ENCODE assay signal across 26 cellular contexts in genomic region chr6:1468126-1468525, GRCh38.
"Had no signal": no experiment of that assay in that cellular context is flagged by ENCODE, and none has a peak within 500 bp of the region (broad histone marks: within the 10 kb centered on the region; RNA-seq: fewer than 3 reads in every experiment).

No MANE protein-coding gene starts in this region.

- H3K9ac ChIP-seq: parathyroid adenoma had no signal

- H3K36me3 ChIP-seq: brain microvascular endothelial cell, right atrium auricular region, spleen, suprapubic skin, tibial artery had no signal

- DNase-seq: activated CD4-positive, alpha-beta memory T cell treated with anti-CD3 and anti-CD28 coated beads, Interleukin-2, amount 10 ng/mL, durations not matched to agents 7 days and 5 days; activated CD4-positive, alpha-beta T cell treated with anti-CD3 and anti-CD28 coated beads for 1 hour; activated CD4-positive, alpha-beta T cell treated with anti-CD3 and anti-CD28 coated beads, Interleukin-2, amount 10 ng/mL, durations not matched to agents 7 days and 5 days; activated CD8-positive, alpha-beta memory T cell treated with anti-CD3 and anti-CD28 coated beads, Interleukin-2, amount 50 U/mL, for 48 hours; activated gamma-delta T cell treated with Interleukin-2 at 50 U/mL for 16 hours; activated naive CD4-positive, alpha-beta T cell treated with anti-CD3 and anti-CD28 coated beads, Interleukin-2, amount 50 U/mL, for 16 hours; activated T-cell treated with anti-CD3 and anti-CD28 coated beads, Interleukin-2, amount 50 U/mL, for 24 hours; amniotic stem cell; brain microvascular endothelial cell; cortex of kidney; foreskin fibroblast; head of caudate nucleus; hippocampal formation; left cardiac atrium; left ventricle myocardium superior; naive B cell; nephron progenitor cell; nucleus accumbens; spleen; stimulated activated naive CD4-positive, alpha-beta T cell; T-helper 2 cell; tibial artery had no signal

- H3K4me1 Mint-ChIP-seq: activated CD4-positive, alpha-beta memory T cell treated with anti-CD3 and anti-CD28 coated beads, Interleukin-2, amount 10 ng/mL, durations not matched to agents 7 days and 5 days; activated CD4-positive, alpha-beta T cell treated with anti-CD3 and anti-CD28 coated beads, Interleukin-2, amount 10 ng/mL, durations not matched to agents 7 days and 5 days; naive B cell had no signal

- H3K9me3 Mint-ChIP-seq: activated CD4-positive, alpha-beta memory T cell treated with anti-CD3 and anti-CD28 coated beads, Interleukin-2, amount 10 ng/mL, durations not matched to agents 7 days and 5 days; activated CD4-positive, alpha-beta T cell treated with anti-CD3 and anti-CD28 coated beads, Interleukin-2, amount 10 ng/mL, durations not matched to agents 7 days and 5 days; activated T-cell treated with anti-CD3 and anti-CD28 coated beads, Interleukin-2, amount 50 U/mL, for 24 hours; nephron progenitor cell had no signal

- H3K79me2 ChIP-seq: parathyroid adenoma had no signal

- ATAC-seq: esophagus mucosa, left cardiac atrium, left ventricle myocardium superior had no signal

- H3K27me3 ChIP-seq: brain microvascular endothelial cell, right atrium auricular region, suprapubic skin had no signal

- H3K36me3 Mint-ChIP-seq: naive B cell had no signal

- H3K4me3 ChIP-seq: right atrium auricular region, spleen, suprapubic skin, tibial artery had no signal

- H3K27ac ChIP-seq: brain microvascular endothelial cell, parathyroid adenoma, right atrium auricular region, spleen, suprapubic skin, tibial artery had no signal

- H3K27ac Mint-ChIP-seq: activated CD4-positive, alpha-beta memory T cell treated with anti-CD3 and anti-CD28 coated beads, Interleukin-2, amount 10 ng/mL, durations not matched to agents 7 days and 5 days; activated CD4-positive, alpha-beta T cell treated with anti-CD3 and anti-CD28 coated beads, Interleukin-2, amount 10 ng/mL, durations not matched to agents 7 days and 5 days; activated T-cell treated with anti-CD3 and anti-CD28 coated beads, Interleukin-2, amount 50 U/mL, for 24 hours; naive B cell; nephron progenitor cell had no signal

- H3K4me1 ChIP-seq: parathyroid adenoma, right atrium auricular region, spleen, suprapubic skin, tibial artery had no signal

- H3K4me3 Mint-ChIP-seq: activated CD4-positive, alpha-beta memory T cell treated with anti-CD3 and anti-CD28 coated beads, Interleukin-2, amount 10 ng/mL, durations not matched to agents 7 days and 5 days; activated CD4-positive, alpha-beta T cell treated with anti-CD3 and anti-CD28 coated beads, Interleukin-2, amount 10 ng/mL, durations not matched to agents 7 days and 5 days; activated T-cell treated with anti-CD3 and anti-CD28 coated beads, Interleukin-2, amount 50 U/mL, for 24 hours; naive B cell; nephron progenitor cell had no signal

- H3K9me3 ChIP-seq: right atrium auricular region, spleen, suprapubic skin, tibial artery had no signal
